ENCODE assay signal across 18 cellular contexts in the genomic region with DNA sequence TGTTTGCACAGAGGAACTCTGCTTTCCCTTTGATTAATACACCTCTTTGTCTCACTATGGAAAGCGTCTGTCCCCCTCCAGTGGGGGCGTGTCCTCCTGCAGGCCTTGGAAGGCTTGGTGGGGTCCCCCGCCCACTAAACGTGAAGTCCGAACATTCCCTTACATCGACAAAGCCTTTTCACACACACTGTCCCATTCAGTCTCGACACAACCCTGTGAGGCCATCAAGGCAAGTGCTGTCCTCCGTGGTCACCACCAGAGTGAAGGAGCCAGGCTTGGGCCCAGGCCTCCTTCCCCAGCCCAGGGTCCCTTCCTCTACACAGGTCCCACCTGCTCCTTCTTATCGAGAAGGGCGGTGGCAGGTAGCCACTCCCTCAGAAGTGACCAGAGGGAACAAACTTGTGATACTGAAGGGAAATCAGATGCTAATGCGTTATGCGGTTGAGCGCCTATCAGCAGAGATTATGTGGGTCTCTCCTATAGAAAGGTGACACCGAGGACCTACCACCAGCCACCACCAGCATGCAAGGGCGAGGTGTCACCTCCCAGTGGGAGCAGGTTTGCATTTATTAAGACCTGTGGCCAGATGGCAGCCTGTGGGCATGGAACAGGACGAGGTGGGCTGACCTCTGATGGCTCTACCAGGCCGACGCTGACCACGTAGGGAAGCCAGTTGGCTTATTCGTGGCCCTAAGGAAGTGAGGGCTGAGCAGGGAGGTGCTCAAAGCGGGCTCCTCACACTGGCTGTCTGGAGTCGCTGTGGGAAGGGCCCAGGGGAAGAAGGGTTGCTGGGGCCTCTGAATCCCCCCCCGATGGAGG. TPM values are rescaled to one million over a fixed set of nuclear protein-coding genes. Genes with fewer than 3 reads are reported as not detected.
DNase-seq lines count a peak whose midpoint lies in the region; ATAC-seq, FAIRE-seq and TF ChIP-seq lines count a peak whose summit lies in the region.
"Had no signal": no experiment of that assay in that cellular context is flagged by ENCODE, and none has a peak within 500 bp of the region (broad histone marks: within the 10 kb centered on the region; RNA-seq: fewer than 3 reads in every experiment).

No MANE protein-coding gene starts in this region.

- peak overlapping the region; percentile 95 for H2BK12ac ChIP-seq in H1 (ENCODE audit: low read depth, low read length)

- no peak overlapping the region for H3K27ac ChIP-seq in CD8-positive, alpha-beta memory T cell (ENCODE audit: low read depth, low read length)
- H3K27ac ChIP-seq in H1 (ENCODE audit: low read depth, low read length), result no peak overlapping the region

- H3K56ac ChIP-seq in H1 (replicated peaks; ENCODE audit: insufficient read length, low read depth, low read length), result no peak overlapping the region

- H3K18ac ChIP-seq in H1 (ENCODE audit: extremely low read depth, low read length), result peak overlapping the region; percentile 67; the same call in 1 of the 2 replicates

- H2AFZ ChIP-seq in H1 (ENCODE audit: low read length), result no peak overlapping the region

- DNase-seq in CD8-positive, alpha-beta memory T cell, result no peak
- DNase-seq in NCI-H526 (lab: John Stamatoyannopoulos, UW) (peak; percentile 49 to 73), H1 (ENCODE audit: low read depth in 1 of 2, low spot score in 2 of 2) (no peak), EL (no peak), BE2C (no peak)
- DNase-seq: activated effector memory CD4-positive, alpha-beta T cell treated with anti-CD3 and anti-CD28 coated beads, Interleukin-2, amount 50 U/mL, for 16 hours; effector memory CD4-positive, alpha-beta T cell; heart left ventricle; naive thymus-derived CD8-positive, alpha-beta T cell; NCI-H2029; NCI-H446; stimulated activated CD4-positive, alpha-beta T cell treated with anti-CD3 and anti-CD28 coated beads, Interleukin-4, amount 100 ng/mL, for 24 hours; substantia nigra; T-helper 1 cell had no signal

- H3K23me2 ChIP-seq in H1 (ENCODE audit: low read depth, low read length), result no peaks in the 10 kb centered on the region

- ATAC-seq in stimulated activated memory B cell treated with anti-CD40 and anti-IgM and Interleukin-4, amounts not matched to agents 10 μg/mL and 1 μg/mL and 100 μg/mL, for 72 hours, result no peak
- no peak for ATAC-seq in GM21737 (IDR thresholded peaks at IDR 0.05; ENCODE audit: unreplicated experiment)
- ATAC-seq: heart left ventricle; naive thymus-derived CD8-positive, alpha-beta T cell had no signal

- peaks cover 52% of the 10 kb centered on the region for H3K4me1 ChIP-seq in CD8-positive, alpha-beta memory T cell (ENCODE audit: insufficient read depth, low read length)
- H3K4me1 ChIP-seq in H1 (replicated peaks in 1 of 4; ENCODE audit: control insufficient read depth in 3 of 4, insufficient read depth in 4 of 4, low read length in 3 of 4) (peaks cover 8 to 15% (median 11%) of the 10 kb centered on the region in 4 experiments), BE2C (peaks cover 9% of the 10 kb centered on the region)

- H2BK20ac ChIP-seq in H1 (ENCODE audit: low read length), result peak overlapping the region; percentile 91

- no peak for FAIRE-seq in H1 (lab: Jason Lieb, UNC)
- FAIRE-seq: islet of Langerhans had no signal

- TF ChIP-seq RAD21 in H1 (IDR thresholded peaks at IDR 0.05 in 1 of 2, conservative IDR thresholded peaks at IDR 0.05 in 1 of 2; ENCODE audit: low read depth in 2 of 2, low read length in 2 of 2), result no peak

- H2BK15ac ChIP-seq in H1 (ENCODE audit: low read length), result peak overlapping the region; percentile 82

- no peaks in the 10 kb centered on the region; the same call in 1 of the 2 replicates for H3K79me1 ChIP-seq in H1 (ENCODE audit: low read depth, low read length)

- H4K5ac ChIP-seq in H1 (ENCODE audit: insufficient read length, low read depth, low read length), result no peak overlapping the region

- no peak overlapping the region for H3K14ac ChIP-seq in H1 (ENCODE audit: insufficient read length)

- peaks cover 0 to 37% (median 13%) of the 10 kb centered on the region in 3 donors for H3K36me3 Mint-ChIP-seq in CD8-positive, alpha-beta memory T cell
- H3K36me3 Mint-ChIP-seq in stimulated activated memory B cell treated with anti-CD40 and anti-IgM and Interleukin-4, amounts not matched to agents 10 μg/mL and 1 μg/mL and 100 μg/mL, for 72 hours, result peaks cover 54% of the 10 kb centered on the region

- no peak for TF ChIP-seq EP300 in H1 (IDR thresholded peaks at IDR 0.05; ENCODE audit: borderline replicate concordance in 1 of 2, low read depth in 2 of 2, low read length in 2 of 2)

- no peaks in the 10 kb centered on the region for H3K27me3 ChIP-seq in CD8-positive, alpha-beta memory T cell (ENCODE audit: insufficient read depth, low read length, poor library complexity, severe bottlenecking)
- H3K27me3 ChIP-seq in H1 (replicated peaks in 1 of 4; ENCODE audit: control insufficient read depth in 3 of 4, extremely low read depth in 1 of 4, insufficient read depth in 3 of 4, low read length in 3 of 4) (no peaks in the 10 kb centered on the region), BE2C (no peaks in the 10 kb centered on the region)

- no peak for TF ChIP-seq CTCF in H1 (IDR thresholded peaks at IDR 0.05; ENCODE audit: control extremely low read depth in 1 of 3, insufficient read depth in 1 of 3, low read depth in 1 of 3, low read length in 3 of 3)
- TF ChIP-seq CTCF in BE2C (IDR thresholded peaks at IDR 0.05; ENCODE audit: low read depth, low read length), result no peak

- H4K91ac ChIP-seq in H1 (replicated peaks; ENCODE audit: insufficient read length, low read length), result peak overlapping the region; percentile 59

- H2BK120ac ChIP-seq in H1 (replicated peaks; ENCODE audit: low read depth, low read length), result peak overlapping the region; percentile 13

- no peaks in the 10 kb centered on the region for H3K27me3 Mint-ChIP-seq in CD8-positive, alpha-beta memory T cell
- no peaks in the 10 kb centered on the region for H3K27me3 Mint-ChIP-seq in stimulated activated memory B cell treated with anti-CD40 and anti-IgM and Interleukin-4, amounts not matched to agents 10 μg/mL and 1 μg/mL and 100 μg/mL, for 72 hours
- H3K27me3 Mint-ChIP-seq: naive thymus-derived CD8-positive, alpha-beta T cell had no signal

- H3K23ac ChIP-seq in H1 (ENCODE audit: insufficient read length), result no peak overlapping the region

- no peak overlapping the region for H3K4ac ChIP-seq in H1 (replicated peaks; ENCODE audit: insufficient read length, low read depth, low read length)

- peak overlapping the region in 3 of 7 donors; percentile 2 to 45 (median 32) for H3K4me3 Mint-ChIP-seq in CD8-positive, alpha-beta memory T cell
- peak overlapping the region; percentile 16 for H3K4me3 Mint-ChIP-seq in stimulated activated memory B cell treated with anti-CD40 and anti-IgM and Interleukin-4, amounts not matched to agents 10 μg/mL and 1 μg/mL and 100 μg/mL, for 72 hours

- H3K4me2 ChIP-seq in H1 (ENCODE audit: insufficient read depth in 1 of 2, low read depth in 2 of 2, low read length in 2 of 2), result no peak overlapping the region
- H3K4me2 ChIP-seq: smooth muscle cell had no signal

- peak overlapping the region in 7 of 8 donors; percentile 25 to 94 (median 80) for H3K27ac Mint-ChIP-seq in CD8-positive, alpha-beta memory T cell
- peak overlapping the region; percentile 92 for H3K27ac Mint-ChIP-seq in stimulated activated memory B cell treated with anti-CD40 and anti-IgM and Interleukin-4, amounts not matched to agents 10 μg/mL and 1 μg/mL and 100 μg/mL, for 72 hours

- H3K9me3 Mint-ChIP-seq in CD8-positive, alpha-beta memory T cell, result no peaks in the 10 kb centered on the region
- H3K9me3 Mint-ChIP-seq in stimulated activated memory B cell treated with anti-CD40 and anti-IgM and Interleukin-4, amounts not matched to agents 10 μg/mL and 1 μg/mL and 100 μg/mL, for 72 hours, result no peaks in the 10 kb centered on the region
- H3K9me3 Mint-ChIP-seq: naive thymus-derived CD8-positive, alpha-beta T cell had no signal

- H4K8ac ChIP-seq in H1 (ENCODE audit: extremely low read depth, insufficient read depth, low read length), result no peak overlapping the region; the same call in 1 of the 2 replicates

- CTCF ChIA-PET in CD8-positive, alpha-beta memory T cell (lab: Charles Lee), result interaction anchor here (1.2 to 1.9 kb wide), 2 partner anchors 14 to 48 kb away, joined by 4 to 5 read pairs; no protein-coding TSS in a partner anchor
- CTCF ChIA-PET in H1 (lab: Charles Lee; ENCODE audit: partially characterized antibody), result interaction anchor here (0.8 kb wide), 1 partner anchor 123 kb away, joined by 6 read pairs; no protein-coding TSS in a partner anchor

- TF ChIP-seq POLR2A in H1 (IDR thresholded peaks at IDR 0.05; ENCODE audit: control extremely low read depth in 1 of 2, low read depth in 2 of 2, low read length in 2 of 2), result no peak

- WGBS in H1 (ENCODE audit: extremely low coverage in 1 of 2, insufficient coverage in 1 of 2, insufficient read length in 1 of 2, insufficient replicate concordance in 2 of 2, low coverage in 1 of 2, low lambda C conversion rate in 2 of 2, missing lambda C conversion rate in 1 of 2), 2 experiments, result 84% methylated on average over 23 of the region's 23 CpGs; no CpG with 5 or more reads in 1 of the 2 experiments

- no peak overlapping the region for H3K9ac ChIP-seq in H1 (replicated peaks in 1 of 4; ENCODE audit: extremely low read depth in 1 of 4, low read depth in 3 of 4, low read length in 3 of 4)

- no peaks in the 10 kb centered on the region for H3K36me3 ChIP-seq in CD8-positive, alpha-beta memory T cell (ENCODE audit: insufficient read depth, low read length)
- no peaks in the 10 kb centered on the region; a peak in 1 of 8 replicates for H3K36me3 ChIP-seq in H1 (ENCODE audit: control insufficient read depth in 2 of 4, insufficient read depth in 4 of 4, low read length in 3 of 4)
- no peaks in the 10 kb centered on the region for H3K36me3 ChIP-seq in BE2C

- no peaks in the 10 kb centered on the region for H4K20me1 ChIP-seq in H1 (replicated peaks in 1 of 2; ENCODE audit: control insufficient read depth in 1 of 2, insufficient read depth in 2 of 2, low read length in 2 of 2)

- no peaks in the 10 kb centered on the region for H3K9me3 ChIP-seq in CD8-positive, alpha-beta memory T cell (ENCODE audit: low read length)
- H3K9me3 ChIP-seq in H1 (ENCODE audit: insufficient read depth in 2 of 2, low read depth in 1 of 2, low read length in 1 of 2), result no peaks in the 10 kb centered on the region
- no peaks in the 10 kb centered on the region for H3K9me3 ChIP-seq in BE2C
- H3K9me3 ChIP-seq: heart left ventricle had no signal

- H2AK5ac ChIP-seq in H1 (ENCODE audit: low read depth, low read length), result peak overlapping the region; percentile 79

- H3K4me3 ChIP-seq in CD8-positive, alpha-beta memory T cell (ENCODE audit: low read length), result no peak overlapping the region
- H3K4me3 ChIP-seq in H1 (ENCODE audit: extremely low read depth in 1 of 4, insufficient read depth in 2 of 4, low read depth in 3 of 4, low read length in 4 of 4) (no peak overlapping the region), BE2C (ENCODE audit: low read depth, low read length) (no peak overlapping the region)
- H3K4me3 ChIP-seq: heart left ventricle, smooth muscle cell had no signal

- peaks cover 64 to 82% (median 79%) of the 10 kb centered on the region in 3 donors for H3K4me1 Mint-ChIP-seq in CD8-positive, alpha-beta memory T cell
- H3K4me1 Mint-ChIP-seq in stimulated activated memory B cell treated with anti-CD40 and anti-IgM and Interleukin-4, amounts not matched to agents 10 μg/mL and 1 μg/mL and 100 μg/mL, for 72 hours, result peaks cover 83% of the 10 kb centered on the region

- H2BK5ac ChIP-seq in H1 (ENCODE audit: low read depth, low read length), result peak overlapping the region; percentile 67

- POLR2A ChIA-PET in CD8-positive, alpha-beta memory T cell (lab: Charles Lee), result no interaction called here
- POLR2A ChIA-PET in H1 (lab: Charles Lee; ENCODE audit: partially characterized antibody), result interaction anchor here (1.1 to 3.0 kb wide), 4 partner anchors 13 to 34 kb away, joined by 3 to 28 read pairs (median 4); no protein-coding TSS in a partner anchor

- peaks cover 0 to 2% of the 10 kb centered on the region in 2 experiments; a peak in 1 of 4 replicates for H3K79me2 ChIP-seq in H1 (ENCODE audit: control insufficient read depth in 1 of 2, insufficient read depth in 2 of 2, low read length in 2 of 2)

RNA-seq across cellular contexts. Expression of a gene that starts 6.6 kb away (rescaled TPM):
- 10 to 100 TPM; 15.6 to 17.0 TPM for total RNA-seq in CD8-positive, alpha-beta memory T cell
- 3.5 TPM for polyA plus RNA-seq in CD8-positive, alpha-beta memory T cell
- 5.1 and 5.3 TPM in 2 replicates for total RNA-seq in H1 (2021; fragmentation: NEBNext Ultra II Directional; extraction: Animal tissue kit (Norgen Biotek cat#: 25700))
- 6.8 and 7.3 TPM in 2 replicates for polyA plus RNA-seq in H1 (2011; rRNA removed)
- 2.3 TPM for polyA plus RNA-seq in H1 (2011; cell fraction: cytosol; rRNA removed)
- 5.1 TPM for polyA plus RNA-seq in H1 (2011; cell fraction: nucleus; rRNA removed)
- 3.4 to 7.6 TPM (median 6.4 TPM) in 4 replicates for polyA plus RNA-seq in H1 (2012, experiment 1 of 2)
- polyA plus RNA-seq in H1 (2012, experiment 2 of 2), result 5.6 TPM
- 10.3 TPM for polyA plus RNA-seq in H1 (2013, experiment 1 of 2)
- polyA plus RNA-seq in H1 (2013, experiment 2 of 2), result 10.1 TPM
- polyA minus RNA-seq in H1 (2011; rRNA and poly(A)+ RNA removed), result 2.2 and 2.6 TPM in 2 replicates
- 1.2 TPM for polyA minus RNA-seq in H1 (2011; cell fraction: cytosol; rRNA and poly(A)+ RNA removed)
- 2.8 TPM for polyA minus RNA-seq in H1 (2011; cell fraction: nucleus; rRNA and poly(A)+ RNA removed)
- 17.0 TPM for polyA plus RNA-seq in BE2C (2012; ENCODE audit: insufficient read depth, insufficient read length, low read depth)
- polyA plus RNA-seq: smooth muscle cell had no signal

Comparison
In these comparisons a context has a peak if more than half of its experiments do, and no peak if none do; other contexts are left out.
1. DNase-seq: peak in NCI-H526 (2 of 2); none in CD8-positive, alpha-beta memory T cell (0 of 5), H1 (0 of 2), EL (single experiment) and BE2C (single experiment).